ENCODE assay signal across 9 cellular contexts in the genomic region with DNA sequence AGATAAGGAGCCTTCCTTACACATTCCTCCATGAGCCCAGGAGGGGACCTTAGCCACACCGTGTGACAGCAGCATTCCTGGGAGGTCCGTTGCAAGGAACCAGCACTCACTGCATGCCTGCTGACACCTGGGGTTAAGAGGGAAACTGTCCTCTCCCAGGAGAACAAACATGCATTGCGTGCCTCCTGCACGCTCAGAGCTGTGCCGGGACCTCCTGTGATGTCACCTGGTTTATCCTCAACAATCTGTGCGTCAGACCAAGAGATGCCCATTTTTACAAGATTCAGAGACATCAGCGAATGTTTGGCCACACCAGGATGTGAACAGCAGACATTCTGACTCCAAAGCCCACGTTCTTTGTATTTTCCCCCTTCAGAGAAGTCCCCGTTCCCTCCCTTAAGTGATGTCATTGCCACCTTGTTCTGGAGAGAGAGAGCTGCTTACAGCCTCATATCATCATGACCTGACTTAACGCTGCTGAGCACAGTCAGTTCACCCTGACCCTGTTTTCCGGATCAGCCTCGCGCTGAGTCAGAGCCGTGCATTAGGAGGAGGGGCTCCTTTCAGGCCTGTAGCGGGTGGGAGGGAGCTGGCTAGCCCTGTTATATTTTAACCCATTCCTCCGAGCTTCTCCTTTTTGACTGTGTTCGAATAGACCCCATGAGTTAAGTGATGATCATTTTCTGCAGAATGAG. TPM values are rescaled to one million over a fixed set of nuclear protein-coding genes. Genes with fewer than 3 reads are reported as not detected.
A peak's percentile ranks its signal among the peaks of the same experiment; 100 is the strongest.
DNase-seq lines count a peak whose midpoint lies in the region; ATAC-seq and TF ChIP-seq lines count a peak whose summit lies in the region.
"Had no signal": no experiment of that assay in that cellular context is flagged by ENCODE, and none has a peak within 500 bp of the region (broad histone marks: within the 10 kb centered on the region; RNA-seq: fewer than 3 reads in every experiment).

No MANE protein-coding gene starts in this region.

- no peak overlapping the region for H3K4me3 Mint-ChIP-seq in activated naive CD8-positive, alpha-beta T cell treated with anti-CD3 and anti-CD28 coated beads, Interleukin-2, amount 50 U/mL, for 24 hours
- H3K4me3 Mint-ChIP-seq: naive B cell had no signal

- peaks cover 0 to 8% (median 2%) of the 10 kb centered on the region in 4 donors for H3K4me1 ChIP-seq in sigmoid colon

- H3K9me3 Mint-ChIP-seq in activated naive CD8-positive, alpha-beta T cell treated with anti-CD3 and anti-CD28 coated beads, Interleukin-2, amount 50 U/mL, for 24 hours, result no peaks in the 10 kb centered on the region
- H3K9me3 Mint-ChIP-seq: naive B cell had no signal

- no peak for TF ChIP-seq POLR2A in sigmoid colon (IDR thresholded peaks at IDR 0.05)

- TF ChIP-seq CTCF in sigmoid colon (IDR thresholded peaks at IDR 0.05), result no peak

- H3K4me1 Mint-ChIP-seq in activated naive CD8-positive, alpha-beta T cell treated with anti-CD3 and anti-CD28 coated beads, Interleukin-2, amount 50 U/mL, for 24 hours, result peaks cover 9% of the 10 kb centered on the region

- WGBS in sigmoid colon, 2 donors, result 63 to 77% methylated on average over 17 of the region's 17 CpGs

- peaks cover 12% of the 10 kb centered on the region for H3K36me3 Mint-ChIP-seq in activated naive CD8-positive, alpha-beta T cell treated with anti-CD3 and anti-CD28 coated beads, Interleukin-2, amount 50 U/mL, for 24 hours (ENCODE audit: low read depth)
- H3K36me3 Mint-ChIP-seq: naive B cell had no signal

- intact Hi-C loops in sigmoid colon (cut with DNase I), result no loop called here

- peaks cover 0 to 4% (median 1%) of the 10 kb centered on the region in 4 donors for H3K36me3 ChIP-seq in sigmoid colon

- ATAC-seq in activated naive CD8-positive, alpha-beta T cell treated with anti-CD3 and anti-CD28 coated beads, Interleukin-2, amount 50 U/mL, for 24 hours, result peak; percentile 87
- no peak for ATAC-seq in HG02970 (IDR thresholded peaks at IDR 0.05; ENCODE audit: low FRiP score, unreplicated experiment)
- ATAC-seq in HG02840 (IDR thresholded peaks at IDR 0.05; ENCODE audit: low FRiP score, unreplicated experiment), result no peak

- TF ChIP-seq EP300 in sigmoid colon (IDR thresholded peaks at IDR 0.05), result no peak

- H3K9me3 ChIP-seq in sigmoid colon, result no peaks in the 10 kb centered on the region

- peak overlapping the region; percentile 20 for H3K27ac Mint-ChIP-seq in activated naive CD8-positive, alpha-beta T cell treated with anti-CD3 and anti-CD28 coated beads, Interleukin-2, amount 50 U/mL, for 24 hours

- H3K27ac ChIP-seq in sigmoid colon, result peak overlapping the region in 2 of 4 donors; percentile 30 to 52

- no peaks in the 10 kb centered on the region for H3K27me3 Mint-ChIP-seq in activated naive CD8-positive, alpha-beta T cell treated with anti-CD3 and anti-CD28 coated beads, Interleukin-2, amount 50 U/mL, for 24 hours
- H3K27me3 Mint-ChIP-seq: naive B cell had no signal

- no peaks in the 10 kb centered on the region for H3K27me3 ChIP-seq in sigmoid colon

- DNase-seq in ELF-1 (ENCODE audit: low read depth, low spot score) (peak; percentile 79), Kasumi-1 (lab: John Stamatoyannopoulos, UW) (peak; percentile 46), islet precursor cell (peak; percentile 97), NCI-H2196 (lab: John Stamatoyannopoulos, UW; ENCODE audit: unreplicated experiment) (no peak), sigmoid colon (no peak)
- peak; percentile 15 for DNase-seq in activated naive CD8-positive, alpha-beta T cell treated with anti-CD3 and anti-CD28 coated beads, Interleukin-2, amount 50 U/mL, for 24 hours
- DNase-seq: naive B cell had no signal

- H3K4me3 ChIP-seq in sigmoid colon, result no peak overlapping the region

RNA-seq across cellular contexts. Expression of a gene that starts 36.2 kb away (rescaled TPM):
- total RNA-seq in sigmoid colon, result 1 to 10 TPM; 2.9 to 8.9 (median 4.2) TPM
- polyA plus RNA-seq in sigmoid colon, result 1 to 10 TPM; 1.2 to 5.3 (median 1.8) TPM

RNA-seq across cellular contexts. Expression of a gene that starts 44.8 kb away (rescaled TPM):
- 10 to 100 TPM in 1 of 4 donors, 1 to 10 TPM in 3; 7.6 to 15.0 (median 8.1) TPM for total RNA-seq in sigmoid colon
- 100 to 1,000 TPM in 1 of 3 donors, 10 to 100 TPM in 2; 35.4 to 132 (median 48.9) TPM for polyA plus RNA-seq in sigmoid colon

RNA-seq across cellular contexts. Expression of a gene that starts 55.1 kb away (rescaled TPM):
- 10 to 100 TPM in 2 of 4 donors, 1 to 10 TPM in 2; 7.6 to 16.9 (median 11.4) TPM for total RNA-seq in sigmoid colon
- polyA plus RNA-seq in sigmoid colon, result 10 to 100 TPM in 1 of 3 donors, 1 to 10 TPM in 2; 2.4 to 16.0 (median 3.0) TPM

Comparison
In these comparisons a context has a peak if more than half of its experiments do, and no peak if none do; other contexts are left out.
1. DNase-seq: peak in ELF-1 (single experiment), Kasumi-1 (2 of 2), activated naive CD8-positive, alpha-beta T cell treated with anti-CD3 and anti-CD28 coated beads, Interleukin-2, amount 50 U/mL, for 24 hours (single experiment) and islet precursor cell (single experiment); none in NCI-H2196 (single experiment) and sigmoid colon (single experiment).